Comparison of ENCODE assay signal across 8 cellular contexts in the genomic region with DNA sequence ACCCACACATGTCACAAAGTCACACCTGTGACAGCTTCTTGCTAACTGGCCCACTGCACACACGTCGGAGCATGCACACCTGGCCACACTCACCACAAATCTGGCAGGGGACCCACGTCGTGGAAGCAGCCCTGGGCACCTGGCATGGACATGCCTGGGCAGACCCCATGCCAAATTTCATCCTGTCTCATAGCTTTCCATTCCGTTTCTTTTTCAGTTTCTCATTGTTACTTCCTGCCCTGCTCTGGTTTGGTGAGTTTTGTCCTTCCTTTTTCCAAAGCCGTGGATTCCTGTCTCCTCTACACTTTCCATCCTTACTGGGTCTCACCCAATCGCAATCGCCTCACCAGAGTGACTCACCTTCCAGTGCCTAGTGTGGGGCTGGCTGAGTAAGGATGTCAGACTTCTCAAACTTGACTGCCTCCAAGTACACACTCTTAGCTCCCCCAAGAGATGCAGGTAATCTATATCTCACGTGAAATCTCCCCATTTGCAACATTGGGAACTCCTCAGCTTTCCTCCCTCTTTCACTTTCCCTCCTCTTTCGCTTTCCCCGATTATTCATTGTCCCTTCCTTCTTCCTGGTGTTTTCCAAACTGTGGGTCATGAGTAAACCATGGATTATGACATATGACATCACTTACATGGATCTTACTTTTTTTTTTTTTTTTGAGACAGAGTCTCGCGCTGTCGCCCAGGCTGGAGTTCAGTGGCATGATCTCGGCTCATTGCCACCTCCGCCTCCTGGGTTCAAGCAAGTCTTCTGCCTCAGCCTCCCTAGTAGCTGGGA. TPM values are rescaled to one million over a fixed set of nuclear protein-coding genes. Genes with fewer than 3 reads are reported as not detected.
DNase-seq lines count a peak whose midpoint lies in the region; ATAC-seq, FAIRE-seq and TF ChIP-seq lines count a peak whose summit lies in the region.

No MANE protein-coding gene starts in this region.

- H4K20me1 ChIP-seq in keratinocyte (ENCODE audit: control insufficient read depth, extremely low read depth, insufficient read depth, low read length) = no peaks in the 10 kb centered on the region

- no peak for TF ChIP-seq POLR2A in upper lobe of left lung (IDR thresholded peaks at IDR 0.05)

- peak overlapping the region; percentile 23 to 59 (median 41) for H3K4me3 ChIP-seq in keratinocyte (ENCODE audit: control insufficient read depth in 2 of 3, extremely low read depth in 1 of 3, insufficient read depth in 2 of 3, low read depth in 1 of 3, low read length in 3 of 3)
- peak overlapping the region in 1 of 4 donors; percentile 90 for H3K4me3 ChIP-seq in upper lobe of left lung

- no peaks in the 10 kb centered on the region for H3K9me3 Mint-ChIP-seq in CD4-positive, alpha-beta T cell
- no peaks in the 10 kb centered on the region for H3K9me3 Mint-ChIP-seq in activated T-helper 17 cell treated with anti-CD3 and anti-CD28 coated beads, Interleukin-2, amount 50 U/mL, for 72 hours

- CTCF ChIA-PET in CD4-positive, alpha-beta T cell (lab: Charles Lee) = interaction anchor here (1.1 to 2.0 kb wide), 3 partner anchors 12 to 22 kb away, joined by 3 to 19 read pairs (median 4); no protein-coding TSS in a partner anchor

- H3K4me3 Mint-ChIP-seq in CD4-positive, alpha-beta T cell = peak overlapping the region; percentile 85
- peak overlapping the region; percentile 75 for H3K4me3 Mint-ChIP-seq in activated T-helper 17 cell treated with anti-CD3 and anti-CD28 coated beads, Interleukin-2, amount 50 U/mL, for 72 hours

- no peak for TF ChIP-seq EP300 in upper lobe of left lung (IDR thresholded peaks at IDR 0.05)

- peaks cover 3% of the 10 kb centered on the region for H3K79me2 ChIP-seq in keratinocyte (ENCODE audit: control insufficient read depth, insufficient read depth, low read length)

- no peak overlapping the region for H3K27ac ChIP-seq in CD4-positive, alpha-beta T cell (ENCODE audit: low read depth, low read length)
- H3K27ac ChIP-seq in keratinocyte (ENCODE audit: control insufficient read depth, insufficient read depth, low read length) (peak overlapping the region; percentile 92), upper lobe of left lung (peak overlapping the region; percentile 33 to 100 (median 68))

- H3K27ac Mint-ChIP-seq in CD4-positive, alpha-beta T cell = peak overlapping the region; percentile 72
- peak overlapping the region; percentile 57 for H3K27ac Mint-ChIP-seq in activated T-helper 17 cell treated with anti-CD3 and anti-CD28 coated beads, Interleukin-2, amount 50 U/mL, for 72 hours

- DNase-seq in CD4-positive, alpha-beta T cell = no peak
- DNase-seq in HK-2 (ENCODE audit: unreplicated experiment) (peak; percentile 64), keratinocyte (ENCODE audit: low read depth, low spot score) (peak; percentile 92), upper lobe of left lung (no peak), KG1 (lab: John Stamatoyannopoulos, UW) (no peak)

- H3K9me3 ChIP-seq in CD4-positive, alpha-beta T cell (ENCODE audit: control insufficient read depth, low read length) = no peaks in the 10 kb centered on the region
- no peaks in the 10 kb centered on the region for H3K9me3 ChIP-seq in keratinocyte (ENCODE audit: control insufficient read depth, low read depth, low read length)
- no peaks in the 10 kb centered on the region for H3K9me3 ChIP-seq in upper lobe of left lung

- no peaks in the 10 kb centered on the region for H3K9me1 ChIP-seq in keratinocyte (ENCODE audit: control insufficient read depth, extremely low read depth, insufficient read depth, low read length)

- H3K27me3 Mint-ChIP-seq in CD4-positive, alpha-beta T cell = no peaks in the 10 kb centered on the region
- H3K27me3 Mint-ChIP-seq in activated T-helper 17 cell treated with anti-CD3 and anti-CD28 coated beads, Interleukin-2, amount 50 U/mL, for 72 hours = no peaks in the 10 kb centered on the region

- POLR2A ChIA-PET in CD4-positive, alpha-beta T cell (lab: Charles Lee) = interaction anchor here (0.8 to 1.4 kb wide), 3 partner anchors 12 to 46 kb away, joined by 3 to 9 read pairs (median 6); a partner anchor contains a TSS

- peak overlapping the region; percentile 86 for H3K4me2 ChIP-seq in keratinocyte (ENCODE audit: control insufficient read depth, extremely low read depth, insufficient read depth, low read depth, low read length)

- TF ChIP-seq CTCF in CD4-positive, alpha-beta T cell (IDR thresholded peaks at IDR 0.05) = no peak
- TF ChIP-seq CTCF in keratinocyte (optimal IDR thresholded peaks at IDR 0.05 in 1 of 3, IDR thresholded peaks at IDR 0.05 in 1 of 3, conservative IDR thresholded peaks at IDR 0.05 in 1 of 3; ENCODE audit: extremely low read depth in 1 of 3, insufficient read depth in 2 of 3, low read length in 3 of 3) = no peak
- no peak for TF ChIP-seq CTCF in upper lobe of left lung (IDR thresholded peaks at IDR 0.05)

- peaks cover 20% of the 10 kb centered on the region for H3K4me1 Mint-ChIP-seq in CD4-positive, alpha-beta T cell (ENCODE audit: low read depth)
- peaks cover 12% of the 10 kb centered on the region for H3K4me1 Mint-ChIP-seq in activated T-helper 17 cell treated with anti-CD3 and anti-CD28 coated beads, Interleukin-2, amount 50 U/mL, for 72 hours

- dilution Hi-C loops in keratinocyte (cut with MboI; ENCODE audit: extremely low pct_ligation_motif_present, low sequenced_read_pairs) = no loop called here

- ATAC-seq in CD4-positive, alpha-beta T cell (ENCODE audit: poor library complexity) = no peak
- peak; percentile 48 for ATAC-seq in activated T-helper 17 cell treated with anti-CD3 and anti-CD28 coated beads, Interleukin-2, amount 50 U/mL, for 72 hours (replicated peaks)
- peak in 1 of 2 donors; percentile 44 for ATAC-seq in upper lobe of left lung (ENCODE audit: low FRiP score in 2 of 2)
- ATAC-seq in GM19467 (IDR thresholded peaks at IDR 0.05; ENCODE audit: unreplicated experiment) = no peak
- no peak for ATAC-seq in GM21390 (IDR thresholded peaks at IDR 0.05; ENCODE audit: unreplicated experiment)

- no peaks in the 10 kb centered on the region for H3K36me3 Mint-ChIP-seq in CD4-positive, alpha-beta T cell (ENCODE audit: low read depth)
- peaks cover 8% of the 10 kb centered on the region for H3K36me3 Mint-ChIP-seq in activated T-helper 17 cell treated with anti-CD3 and anti-CD28 coated beads, Interleukin-2, amount 50 U/mL, for 72 hours (ENCODE audit: low read depth)

- H2AFZ ChIP-seq in keratinocyte (ENCODE audit: control insufficient read depth, low read length) = peak overlapping the region; percentile 59

- peaks cover 40% of the 10 kb centered on the region for H3K4me1 ChIP-seq in keratinocyte (ENCODE audit: control insufficient read depth, extremely low read depth, insufficient read depth, low read length)
- H3K4me1 ChIP-seq in upper lobe of left lung = peaks cover 27 to 51% (median 39%) of the 10 kb centered on the region in 4 donors

- no peaks in the 10 kb centered on the region for H3K36me3 ChIP-seq in keratinocyte (ENCODE audit: control insufficient read depth in 2 of 2, extremely low read depth in 1 of 2, insufficient read depth in 2 of 2, low read length in 2 of 2)
- no peaks in the 10 kb centered on the region for H3K36me3 ChIP-seq in upper lobe of left lung

- H3K9ac ChIP-seq in keratinocyte (ENCODE audit: control insufficient read depth, extremely low read depth, insufficient read depth, low read length) = peak overlapping the region; percentile 72

- intact Hi-C loops in CD4-positive, alpha-beta T cell (cut with DNase I, micrococcal nuclease) = loop anchor here in 1 of 2 experiments (10.0 kb wide), 1 partner anchor 518 kb away; a partner anchor contains a TSS

- H3K27me3 ChIP-seq in CD4-positive, alpha-beta T cell (ENCODE audit: control insufficient read depth, insufficient read depth, low read length) = no peaks in the 10 kb centered on the region
- peaks cover 5% of the 10 kb centered on the region for H3K27me3 ChIP-seq in keratinocyte (ENCODE audit: control insufficient read depth, extremely low read depth, insufficient read depth, low read length)
- H3K27me3 ChIP-seq in upper lobe of left lung = no peaks in the 10 kb centered on the region

- peak; percentile 94 for FAIRE-seq in keratinocyte (lab: Jason Lieb, UNC)

- WGBS in upper lobe of left lung, 2 donors = 45 to 46% methylated on average over 16 of the region's 16 CpGs

RNA-seq across cellular contexts. Expression of a gene that starts 1.6 kb away (rescaled TPM):
- total RNA-seq in CD4-positive, alpha-beta T cell = 10 to 100 TPM; 39.8 to 42.1 TPM
- total RNA-seq in activated T-helper 17 cell treated with anti-CD3 and anti-CD28 coated beads, Interleukin-2, amount 50 U/mL, for 72 hours = 10 to 100 TPM; 18.7 to 41.9 TPM
- 0.60 to 1.1 TPM (median 0.89 TPM) in 3 replicates for polyA plus RNA-seq in keratinocyte
- polyA plus RNA-seq in keratinocyte (2011; ENCODE audit: low read depth) = 3.1 TPM
- 0.38 and 1.1 TPM in 2 replicates for polyA plus RNA-seq in keratinocyte (2011; cell fraction: cytosol; rRNA removed)
- 1.1 and 1.8 TPM in 2 replicates for polyA plus RNA-seq in keratinocyte (2011; cell fraction: nucleus; rRNA removed)
- polyA plus RNA-seq in keratinocyte (2012; ENCODE audit: low replicate concordance) = 1.6 and 5.3 TPM in 2 replicates
- 0.23 to 1.1 TPM (median 0.67 TPM) in 3 replicates for polyA minus RNA-seq in keratinocyte
- 2.1 TPM for polyA minus RNA-seq in keratinocyte (2011; cell fraction: cytosol; rRNA and poly(A)+ RNA removed)
- 0.39 and 1.5 TPM in 2 replicates for polyA minus RNA-seq in keratinocyte (2011; cell fraction: nucleus; rRNA and poly(A)+ RNA removed)
- 10 to 100 TPM in 4 of 6 donors, 1 to 10 TPM in 2; 7.4 to 29.3 (median 15.9) TPM for total RNA-seq in upper lobe of left lung

RNA-seq across cellular contexts. Expression of a gene that starts 23.7 kb away (rescaled TPM):
- 10 to 100 TPM; 68.5 to 74.3 TPM for total RNA-seq in CD4-positive, alpha-beta T cell
- 10 to 100 TPM; 38.9 to 44.6 TPM for total RNA-seq in activated T-helper 17 cell treated with anti-CD3 and anti-CD28 coated beads, Interleukin-2, amount 50 U/mL, for 72 hours
- 2.2 to 3.8 TPM (median 2.8 TPM) in 3 replicates for polyA plus RNA-seq in keratinocyte
- 9.6 TPM for polyA plus RNA-seq in keratinocyte (2011; ENCODE audit: low read depth)
- 1.2 and 3.6 TPM in 2 replicates for polyA plus RNA-seq in keratinocyte (2011; cell fraction: cytosol; rRNA removed)
- 7.6 and 10.5 TPM in 2 replicates for polyA plus RNA-seq in keratinocyte (2011; cell fraction: nucleus; rRNA removed)
- polyA plus RNA-seq in keratinocyte (2012; ENCODE audit: low replicate concordance) = 10.6 and 13.2 TPM in 2 replicates
- polyA minus RNA-seq in keratinocyte = 0.70 to 1.9 TPM (median 1.1 TPM) in 3 replicates
- polyA minus RNA-seq in keratinocyte (2011; cell fraction: cytosol; rRNA and poly(A)+ RNA removed) = 1.9 TPM
- polyA minus RNA-seq in keratinocyte (2011; cell fraction: nucleus; rRNA and poly(A)+ RNA removed) = 1.9 and 3.7 TPM in 2 replicates
- 10 to 100 TPM; 18.2 to 91.1 (median 35.0) TPM for total RNA-seq in upper lobe of left lung

RNA-seq across cellular contexts. Expression of a gene that starts 42.1 kb away (rescaled TPM):
- total RNA-seq in CD4-positive, alpha-beta T cell = 10 to 100 TPM; 16.9 to 19.3 TPM
- total RNA-seq in activated T-helper 17 cell treated with anti-CD3 and anti-CD28 coated beads, Interleukin-2, amount 50 U/mL, for 72 hours = 10 to 100 TPM; 12.9 to 21.6 TPM
- 0.35 to 0.68 TPM (median 0.50 TPM) in 3 replicates for polyA plus RNA-seq in keratinocyte
- 0.64 TPM for polyA plus RNA-seq in keratinocyte (2011; ENCODE audit: low read depth)
- 0.18 and 0.81 TPM in 2 replicates for polyA plus RNA-seq in keratinocyte (2011; cell fraction: cytosol; rRNA removed)
- 1.8 and 3.2 TPM in 2 replicates for polyA plus RNA-seq in keratinocyte (2011; cell fraction: nucleus; rRNA removed)
- polyA plus RNA-seq in keratinocyte (2012; ENCODE audit: low replicate concordance) = 3.8 and 4.7 TPM in 2 replicates
- 1.8 TPM in 1 of 3 replicates, not detected in the others for polyA minus RNA-seq in keratinocyte
- polyA minus RNA-seq in keratinocyte (2011; cell fraction: cytosol; rRNA and poly(A)+ RNA removed) = not detected
- polyA minus RNA-seq in keratinocyte (2011; cell fraction: nucleus; rRNA and poly(A)+ RNA removed) = 2.0 TPM in 1 of 2 replicates, not detected in the other
- 10 to 100 TPM in 4 of 6 donors, 1 to 10 TPM in 1, under 1 TPM in 1; 0.59 to 28.3 (median 22.4) TPM for total RNA-seq in upper lobe of left lung

Comparison
In these comparisons a context has a peak if more than half of its experiments do, and no peak if none do; other contexts are left out.
1. DNase-seq: peak in HK-2 (single experiment) and keratinocyte (single experiment); none in CD4-positive, alpha-beta T cell (0 of 10), upper lobe of left lung (0 of 2) and KG1 (single experiment).